ENCODE assay signal across 1 cellular context in the genomic region with DNA sequence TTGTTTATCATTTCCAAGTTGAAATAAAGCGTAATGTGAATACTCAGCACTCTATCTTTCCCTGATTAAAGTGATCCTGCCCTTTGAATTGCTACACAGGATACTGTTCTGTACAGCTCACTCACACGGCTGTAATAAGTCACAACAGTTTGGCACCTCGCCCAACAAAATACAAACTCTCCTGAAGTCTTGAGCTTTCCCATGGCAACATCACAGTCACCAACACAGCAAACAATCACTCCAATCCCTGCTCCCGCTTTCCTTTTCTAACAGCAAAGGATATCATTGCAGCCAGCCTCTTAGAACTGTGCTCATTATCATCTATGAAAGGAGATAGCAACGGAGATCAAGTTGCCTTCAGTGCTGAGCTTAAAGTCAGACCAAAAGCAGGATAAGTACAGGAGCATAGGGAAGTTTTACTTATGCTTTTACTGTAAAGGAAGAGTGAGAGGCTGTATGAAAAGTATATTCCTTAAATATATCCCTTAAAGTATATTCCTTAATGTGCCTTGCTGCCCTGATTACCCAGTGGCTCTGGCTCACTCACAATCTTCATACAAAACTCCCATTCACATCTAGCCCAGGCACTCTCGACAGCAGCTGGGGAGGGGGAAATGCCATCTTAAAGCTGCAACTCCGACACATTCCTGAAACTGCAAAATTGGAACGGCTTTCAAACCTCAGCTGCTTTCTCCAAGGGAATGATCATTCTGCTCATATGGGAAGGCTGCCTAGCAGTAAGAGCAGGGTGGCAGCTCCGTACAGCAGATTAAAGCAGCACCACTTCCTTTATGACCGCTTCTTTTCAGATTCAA.
TF ChIP-seq lines count a peak whose summit lies in the region.

No MANE protein-coding gene starts in this region.

TF ChIP-seq in K562, 482 proteins besides CTCF, POLR2A, EP300 and RAD21 (continued from another document and continues in another):
- TF ChIP-seq, protein P1, sequence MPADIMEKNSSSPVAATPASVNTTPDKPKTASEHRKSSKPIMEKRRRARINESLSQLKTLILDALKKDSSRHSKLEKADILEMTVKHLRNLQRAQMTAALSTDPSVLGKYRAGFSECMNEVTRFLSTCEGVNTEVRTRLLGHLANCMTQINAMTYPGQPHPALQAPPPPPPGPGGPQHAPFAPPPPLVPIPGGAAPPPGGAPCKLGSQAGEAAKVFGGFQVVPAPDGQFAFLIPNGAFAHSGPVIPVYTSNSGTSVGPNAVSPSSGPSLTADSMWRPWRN (IDR thresholded peaks at IDR 0.05; ENCODE audit: low read depth): no peak
- TF ChIP-seq NFIC (IDR thresholded peaks at IDR 0.05): peak; percentile 91
- TF ChIP-seq ZBTB34 (CRISPR knock-in tag; IDR thresholded peaks at IDR 0.05): no peak
- no peak for TF ChIP-seq CEBPB (tag; IDR thresholded peaks at IDR 0.05)
- peak; percentile 95 for TF ChIP-seq FOXJ2 (tag; IDR thresholded peaks at IDR 0.05)
- TF ChIP-seq MAZ (CRISPR knock-in tag; conservative IDR thresholded peaks at IDR 0.05 in 1 of 2, IDR thresholded peaks at IDR 0.05 in 1 of 2): 0 out of 4 replicates have a peak, but pooled peaks of 1 of the 2 experiments have one; percentile 23
- no peak for TF ChIP-seq ETV5 (CRISPR knock-in tag; IDR thresholded peaks at IDR 0.05; ENCODE audit: low read depth)
- TF ChIP-seq ELF4 (CRISPR knock-in tag; IDR thresholded peaks at IDR 0.05): no peak
- TF ChIP-seq JUND (IDR thresholded peaks at IDR 0.05; ENCODE audit: borderline replicate concordance, low read depth, low read length): 0 out of 2 replicates have a peak, but pooled peaks have one; percentile 7
- no peak; the same call in 2 of the 3 replicates for TF ChIP-seq JUND (tag; IDR thresholded peaks at IDR 0.05; ENCODE audit: borderline replicate concordance, low read depth, low read length)
- no peak for TF ChIP-seq MECOM (CRISPR knock-in tag; IDR thresholded peaks at IDR 0.05)
- no peak for TF ChIP-seq MBD1 (CRISPR knock-in tag; IDR thresholded peaks at IDR 0.05)
- TF ChIP-seq NONO (IDR thresholded peaks at IDR 0.05; ENCODE audit: low read depth in 2 of 2, low read length in 1 of 2): no peak
- TF ChIP-seq NCOR1 (IDR thresholded peaks at IDR 0.05): no peak
- peak; percentile 41; the same call in 1 of the 2 replicates for TF ChIP-seq SMARCA4 (IDR thresholded peaks at IDR 0.05)
- no peak for TF ChIP-seq POLR2AphosphoS5 (IDR thresholded peaks at IDR 0.05; ENCODE audit: control insufficient read depth, insufficient read depth, low read depth, low read length)
- 0 out of 4 replicates have a peak, but pooled peaks of 1 of the 2 experiments have one; percentile 34 for TF ChIP-seq RCOR1 (IDR thresholded peaks at IDR 0.05; ENCODE audit: borderline replicate concordance in 1 of 2, low read depth in 2 of 2, low read length in 2 of 2)
- no peak for TF ChIP-seq ZNF347 (CRISPR knock-in tag; IDR thresholded peaks at IDR 0.05; ENCODE audit: low read depth)
- TF ChIP-seq USF2 (CRISPR knock-in tag; IDR thresholded peaks at IDR 0.05): no peak
- no peak for TF ChIP-seq ZNF197 (CRISPR knock-in tag; IDR thresholded peaks at IDR 0.05; ENCODE audit: low read depth)
- no peak for TF ChIP-seq ZNF282 (CRISPR knock-in tag; IDR thresholded peaks at IDR 0.05)
- TF ChIP-seq ZNF239 (CRISPR knock-in tag; IDR thresholded peaks at IDR 0.05): no peak
- TF ChIP-seq NFRKB (IDR thresholded peaks at IDR 0.05; ENCODE audit: low read depth): no peak
- peak; percentile 82 for TF ChIP-seq RFX5 (IDR thresholded peaks at IDR 0.05; ENCODE audit: low read depth, low read length)
- TF ChIP-seq, protein P2, sequence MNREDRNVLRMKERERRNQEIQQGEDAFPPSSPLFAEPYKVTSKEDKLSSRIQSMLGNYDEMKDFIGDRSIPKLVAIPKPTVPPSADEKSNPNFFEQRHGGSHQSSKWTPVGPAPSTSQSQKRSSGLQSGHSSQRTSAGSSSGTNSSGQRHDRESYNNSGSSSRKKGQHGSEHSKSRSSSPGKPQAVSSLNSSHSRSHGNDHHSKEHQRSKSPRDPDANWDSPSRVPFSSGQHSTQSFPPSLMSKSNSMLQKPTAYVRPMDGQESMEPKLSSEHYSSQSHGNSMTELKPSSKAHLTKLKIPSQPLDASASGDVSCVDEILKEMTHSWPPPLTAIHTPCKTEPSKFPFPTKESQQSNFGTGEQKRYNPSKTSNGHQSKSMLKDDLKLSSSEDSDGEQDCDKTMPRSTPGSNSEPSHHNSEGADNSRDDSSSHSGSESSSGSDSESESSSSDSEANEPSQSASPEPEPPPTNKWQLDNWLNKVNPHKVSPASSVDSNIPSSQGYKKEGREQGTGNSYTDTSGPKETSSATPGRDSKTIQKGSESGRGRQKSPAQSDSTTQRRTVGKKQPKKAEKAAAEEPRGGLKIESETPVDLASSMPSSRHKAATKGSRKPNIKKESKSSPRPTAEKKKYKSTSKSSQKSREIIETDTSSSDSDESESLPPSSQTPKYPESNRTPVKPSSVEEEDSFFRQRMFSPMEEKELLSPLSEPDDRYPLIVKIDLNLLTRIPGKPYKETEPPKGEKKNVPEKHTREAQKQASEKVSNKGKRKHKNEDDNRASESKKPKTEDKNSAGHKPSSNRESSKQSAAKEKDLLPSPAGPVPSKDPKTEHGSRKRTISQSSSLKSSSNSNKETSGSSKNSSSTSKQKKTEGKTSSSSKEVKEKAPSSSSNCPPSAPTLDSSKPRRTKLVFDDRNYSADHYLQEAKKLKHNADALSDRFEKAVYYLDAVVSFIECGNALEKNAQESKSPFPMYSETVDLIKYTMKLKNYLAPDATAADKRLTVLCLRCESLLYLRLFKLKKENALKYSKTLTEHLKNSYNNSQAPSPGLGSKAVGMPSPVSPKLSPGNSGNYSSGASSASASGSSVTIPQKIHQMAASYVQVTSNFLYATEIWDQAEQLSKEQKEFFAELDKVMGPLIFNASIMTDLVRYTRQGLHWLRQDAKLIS (CRISPR knock-in tag; IDR thresholded peaks at IDR 0.05): no peak
- TF ChIP-seq TAF1 (IDR thresholded peaks at IDR 0.05; ENCODE audit: control insufficient read depth, extremely low read depth, insufficient read depth, low read length, severe bottlenecking): no peak
- TF ChIP-seq RFX1 (IDR thresholded peaks at IDR 0.05): peak; percentile 74
- TF ChIP-seq, protein P3, sequence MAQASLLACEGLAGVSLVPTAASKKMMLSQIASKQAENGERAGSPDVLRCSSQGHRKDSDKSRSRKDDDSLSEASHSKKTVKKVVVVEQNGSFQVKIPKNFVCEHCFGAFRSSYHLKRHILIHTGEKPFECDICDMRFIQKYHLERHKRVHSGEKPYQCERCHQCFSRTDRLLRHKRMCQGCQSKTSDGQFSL (CRISPR knock-in tag; IDR thresholded peaks at IDR 0.05): no peak
- TF ChIP-seq, protein P3 (tag; IDR thresholded peaks at IDR 0.05): no peak
- no peak for TF ChIP-seq MED1 (CRISPR knock-in tag; IDR thresholded peaks at IDR 0.05; ENCODE audit: borderline replicate concordance)
- peak in 1 of 2 experiments; percentile 49; a peak in 1 of 4 replicates for TF ChIP-seq KDM1A (IDR thresholded peaks at IDR 0.05)
- no peak for TF ChIP-seq POLR3A (IDR thresholded peaks at IDR 0.05; ENCODE audit: borderline replicate concordance, extremely low read depth, insufficient read depth, insufficient read length)
- no peak for TF ChIP-seq TEAD4 (IDR thresholded peaks at IDR 0.05; ENCODE audit: low read length)
- TF ChIP-seq TEAD4 (CRISPR knock-in tag; IDR thresholded peaks at IDR 0.05; ENCODE audit: borderline replicate concordance): no peak
- no peak for TF ChIP-seq POLR3G (IDR thresholded peaks at IDR 0.05; ENCODE audit: extremely low read depth, insufficient read length, insufficient replicate concordance)
- no peak for TF ChIP-seq HMG20B (CRISPR knock-in tag; IDR thresholded peaks at IDR 0.05)
- TF ChIP-seq SRSF7 (optimal IDR thresholded peaks at IDR 0.05; ENCODE audit: low read depth, low read length): no peak
- TF ChIP-seq GTF2E2 (tag; IDR thresholded peaks at IDR 0.05): no peak
- no peak for TF ChIP-seq SETDB1 (IDR thresholded peaks at IDR 0.05; ENCODE audit: low read length)
- TF ChIP-seq ZNF586 (CRISPR knock-in tag; conservative IDR thresholded peaks at IDR 0.05): no peak
- TF ChIP-seq ZNF23 (CRISPR knock-in tag; IDR thresholded peaks at IDR 0.05): no peak
- TF ChIP-seq ZNF316 (IDR thresholded peaks at IDR 0.05): peak; percentile 42; the same call in 1 of the 2 replicates
- 0 out of 2 replicates have a peak, but pooled peaks have one; percentile 22 for TF ChIP-seq GATAD2A (IDR thresholded peaks at IDR 0.05)
- TF ChIP-seq CBX5 (IDR thresholded peaks at IDR 0.05; ENCODE audit: borderline replicate concordance, low read depth): no peak
- TF ChIP-seq ZNF655 (CRISPR knock-in tag; IDR thresholded peaks at IDR 0.05): no peak
- TF ChIP-seq MLLT1 (IDR thresholded peaks at IDR 0.05): no peak
- no peak for TF ChIP-seq SIN3A (IDR thresholded peaks at IDR 0.05; ENCODE audit: borderline replicate concordance in 2 of 2, control insufficient read depth in 1 of 2, low read depth in 2 of 2, low read length in 2 of 2)
- TF ChIP-seq THRAP3 (IDR thresholded peaks at IDR 0.05; ENCODE audit: borderline replicate concordance): no peak
- peak; percentile 18 for TF ChIP-seq MEIS2 (IDR thresholded peaks at IDR 0.05; ENCODE audit: partially characterized antibody)
- TF ChIP-seq PCBP2 (IDR thresholded peaks at IDR 0.05; ENCODE audit: low read depth, low read length, poor library complexity, severe bottlenecking): no peak
- TF ChIP-seq NR2C2 (CRISPR knock-in tag; IDR thresholded peaks at IDR 0.05): no peak
- no peak for TF ChIP-seq NR2C2 (tag; IDR thresholded peaks at IDR 0.05)
- TF ChIP-seq TCF7 (IDR thresholded peaks at IDR 0.05; ENCODE audit: borderline replicate concordance): no peak
- no peak for TF ChIP-seq ATF1 (CRISPR knock-in tag; IDR thresholded peaks at IDR 0.05)
- peak; percentile 41; the same call in 1 of the 2 replicates for TF ChIP-seq ATF1 (tag; IDR thresholded peaks at IDR 0.05)
- no peak for TF ChIP-seq STAT5B (CRISPR knock-in tag; IDR thresholded peaks at IDR 0.05)
- TF ChIP-seq, protein P4, sequence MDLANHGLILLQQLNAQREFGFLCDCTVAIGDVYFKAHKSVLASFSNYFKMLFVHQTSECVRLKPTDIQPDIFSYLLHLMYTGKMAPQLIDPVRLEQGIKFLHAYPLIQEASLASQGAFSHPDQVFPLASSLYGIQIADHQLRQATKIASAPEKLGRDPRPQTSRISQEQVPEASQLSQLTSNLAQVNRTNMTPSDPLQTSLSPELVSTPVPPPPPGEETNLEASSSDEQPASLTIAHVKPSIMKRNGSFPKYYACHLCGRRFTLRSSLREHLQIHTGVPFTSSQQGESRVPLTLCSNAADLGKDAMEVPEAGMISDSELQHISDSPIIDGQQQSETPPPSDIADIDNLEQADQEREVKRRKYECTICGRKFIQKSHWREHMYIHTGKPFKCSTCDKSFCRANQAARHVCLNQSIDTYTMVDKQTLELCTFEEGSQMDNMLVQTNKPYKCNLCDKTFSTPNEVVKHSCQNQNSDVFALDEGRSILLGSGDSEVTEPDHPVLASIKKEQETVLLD (IDR thresholded peaks at IDR 0.05): no peak
- TF ChIP-seq MAFK (IDR thresholded peaks at IDR 0.05; ENCODE audit: low read length): no peak
